Comparison of ENCODE assay signal across 8 cellular contexts in the genomic region with DNA sequence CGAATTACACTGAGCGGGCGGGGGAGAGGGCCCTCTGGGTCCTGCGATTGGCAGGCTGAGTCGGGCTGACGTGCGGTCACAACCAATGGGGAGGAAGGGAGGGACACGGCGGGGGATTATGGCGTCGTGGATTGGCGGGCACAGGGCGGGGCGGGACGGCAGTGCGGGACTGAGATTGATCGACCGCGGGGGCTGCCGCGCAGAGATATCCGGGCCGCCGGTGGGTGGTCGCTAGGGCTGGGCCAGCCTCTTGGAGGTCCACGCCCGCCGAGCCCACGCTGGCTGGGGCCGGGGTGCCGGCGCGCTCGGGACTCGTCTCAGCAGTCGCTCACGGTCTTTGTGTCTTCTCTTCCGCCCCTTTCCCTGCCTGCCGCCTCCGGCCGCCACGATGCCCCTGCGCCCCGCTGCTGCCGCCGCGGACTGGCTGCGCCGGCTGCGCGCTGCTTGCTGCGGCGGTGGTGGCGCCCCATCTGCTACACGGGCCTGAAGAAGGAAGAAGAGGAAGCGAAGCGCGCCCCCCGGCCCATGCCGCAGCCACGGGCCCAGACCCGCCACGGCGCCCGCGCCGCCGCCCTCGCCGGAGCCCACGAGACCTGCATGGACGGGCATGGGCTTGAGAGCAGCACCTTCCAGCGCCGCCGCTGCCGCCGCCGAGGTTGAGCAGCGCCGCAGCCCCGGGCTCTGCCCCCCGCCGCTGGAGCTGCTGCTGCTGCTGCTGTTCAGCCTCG. TPM values are rescaled to one million over a fixed set of nuclear protein-coding genes. Genes with fewer than 3 reads are reported as not detected.
DNase-seq lines count a peak whose midpoint lies in the region; ATAC-seq lines count a peak whose summit lies in the region.

A gene with protein sequence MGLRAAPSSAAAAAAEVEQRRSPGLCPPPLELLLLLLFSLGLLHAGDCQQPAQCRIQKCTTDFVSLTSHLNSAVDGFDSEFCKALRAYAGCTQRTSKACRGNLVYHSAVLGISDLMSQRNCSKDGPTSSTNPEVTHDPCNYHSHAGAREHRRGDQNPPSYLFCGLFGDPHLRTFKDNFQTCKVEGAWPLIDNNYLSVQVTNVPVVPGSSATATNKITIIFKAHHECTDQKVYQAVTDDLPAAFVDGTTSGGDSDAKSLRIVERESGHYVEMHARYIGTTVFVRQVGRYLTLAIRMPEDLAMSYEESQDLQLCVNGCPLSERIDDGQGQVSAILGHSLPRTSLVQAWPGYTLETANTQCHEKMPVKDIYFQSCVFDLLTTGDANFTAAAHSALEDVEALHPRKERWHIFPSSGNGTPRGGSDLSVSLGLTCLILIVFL (plus strand): TSS at position 200 of the 728 bp plus-strand sequence. CDS start 408 bp downstream, at position 608.

- H2BK5ac ChIP-seq in mesenchymal stem cell (ENCODE audit: low read depth, low read length, poor library complexity, severe bottlenecking) = peak within 1 kb of the TSS; percentile 31

- H3K36me3 ChIP-seq in BLaER1 treated with 17β-estradiol and CSF1 and Interleukin-3, amounts not matched to agents 10 nM and 100 nM = peaks cover 0 to 4% (median 0%) of the 10 kb centered on the region in 11 experiments; a peak in 2 of 22 replicates
- H3K36me3 ChIP-seq in endocrine pancreas (ENCODE audit: control insufficient read depth, insufficient read depth, low read length) (no peaks in the 10 kb centered on the region), mesenchymal stem cell (ENCODE audit: control insufficient read depth in 1 of 2, insufficient read depth in 2 of 2, low read depth in 1 of 2, low read length in 2 of 2) (peaks cover 11 to 58% of the 10 kb centered on the region in 2 experiments)

- H3K4me3 ChIP-seq in BLaER1 treated with 17β-estradiol and CSF1 and Interleukin-3, amounts not matched to agents 10 nM and 100 nM = peak within 1 kb of the TSS; percentile 84 to 95 (median 91)
- H3K4me3 ChIP-seq in endocrine pancreas (ENCODE audit: control insufficient read depth, insufficient read depth, low read length) = peak within 1 kb of the TSS; percentile 99
- H3K4me3 ChIP-seq in mesenchymal stem cell (ENCODE audit: insufficient read depth in 1 of 2, low read depth in 1 of 2, low read length in 2 of 2) = peak within 1 kb of the TSS; percentile 87 to 94

- H3K23ac ChIP-seq in mesenchymal stem cell (ENCODE audit: low read length in 2 of 2) = peak within 1 kb of the TSS in 1 of 2 experiments; percentile 99

- no peak within 1 kb of the TSS for H2AK5ac ChIP-seq in mesenchymal stem cell (ENCODE audit: low read length, severe bottlenecking)

- peak within 1 kb of the TSS; percentile 83 to 95 (median 92) for H3K9ac ChIP-seq in BLaER1 treated with 17β-estradiol and CSF1 and Interleukin-3, amounts not matched to agents 10 nM and 100 nM
- H3K9ac ChIP-seq in endocrine pancreas (ENCODE audit: control insufficient read depth, insufficient read depth, low read length) (peak within 1 kb of the TSS; percentile 97), mesenchymal stem cell (ENCODE audit: low read length) (peak within 1 kb of the TSS; percentile 95)

- 1% methylated on average over 79 of the region's 84 CpGs for WGBS in mesenchymal stem cell

- peak within 1 kb of the TSS; percentile 99 for H3K18ac ChIP-seq in mesenchymal stem cell (ENCODE audit: low read depth in 1 of 2, low read length in 2 of 2)

- peak within 1 kb of the TSS in 1 of 2 experiments; percentile 97 for H3K14ac ChIP-seq in mesenchymal stem cell (ENCODE audit: low read length in 2 of 2)

- peak; percentile 78 for ATAC-seq in GM19395 (IDR thresholded peaks at IDR 0.05; ENCODE audit: unreplicated experiment)
- peak; percentile 55 for ATAC-seq in HG03558 (IDR thresholded peaks at IDR 0.05; ENCODE audit: extremely low read depth, unreplicated experiment)

- H2AFZ ChIP-seq in mesenchymal stem cell (ENCODE audit: low read depth, low read length) = peak within 1 kb of the TSS; percentile 76

- H2BK12ac ChIP-seq in mesenchymal stem cell (ENCODE audit: low read length in 2 of 2) = peak within 1 kb of the TSS in 1 of 2 experiments; percentile 96

- peak within 1 kb of the TSS; percentile 90 for H4K8ac ChIP-seq in mesenchymal stem cell (ENCODE audit: low read length)

- peak within 1 kb of the TSS; percentile 77 to 99 (median 94) for H3K4me2 ChIP-seq in BLaER1 treated with 17β-estradiol and CSF1 and Interleukin-3, amounts not matched to agents 10 nM and 100 nM
- H3K4me2 ChIP-seq in mesenchymal stem cell (ENCODE audit: low read length, poor library complexity, severe bottlenecking) = peak within 1 kb of the TSS; percentile 84

- H3K9me3 ChIP-seq in BLaER1 treated with 17β-estradiol and CSF1 and Interleukin-3, amounts not matched to agents 10 nM and 100 nM (replicated peaks in 1 of 11) = peaks cover 0 to 6% (median 0%) of the 10 kb centered on the region in 11 experiments; a peak in 4 of 22 replicates
- H3K9me3 ChIP-seq in endocrine pancreas (ENCODE audit: control insufficient read depth, low read length) = no peaks in the 10 kb centered on the region
- no peaks in the 10 kb centered on the region for H3K9me3 ChIP-seq in mesenchymal stem cell (ENCODE audit: control insufficient read depth, low read length)

- H2BK120ac ChIP-seq in mesenchymal stem cell (ENCODE audit: low read depth, low read length) = peak within 1 kb of the TSS; percentile 88

- peak within 1 kb of the TSS; percentile 91 for H2BK15ac ChIP-seq in mesenchymal stem cell (ENCODE audit: low read depth, poor library complexity, severe bottlenecking)

- peak within 1 kb of the TSS; percentile 65 to 94 (median 90) for H3K27ac ChIP-seq in BLaER1 treated with 17β-estradiol and CSF1 and Interleukin-3, amounts not matched to agents 10 nM and 100 nM
- H3K27ac ChIP-seq in mesenchymal stem cell (ENCODE audit: low read length, poor library complexity, severe bottlenecking) = peak within 1 kb of the TSS; percentile 94

- no peaks in the 10 kb centered on the region for H3K79me1 ChIP-seq in mesenchymal stem cell (replicated peaks; ENCODE audit: low read length, poor library complexity, severe bottlenecking)

- DNase-seq in NCI-H82 treated with DMSO at 0.1 percent for 48 hours (lab: John Stamatoyannopoulos, UW; ENCODE audit: unreplicated experiment) = peak; percentile 92
- DNase-seq in activated CD8-positive, alpha-beta memory T cell treated with anti-CD3 and anti-CD28 coated beads, Interleukin-2, amount 50 U/mL, for 1 hour (ENCODE audit: extremely low read depth) = peak; percentile 67
- DNase-seq in mesenchymal stem cell = peak; percentile 99
- peak; percentile 80 for DNase-seq in stimulated activated CD8-positive, alpha-beta memory T cell treated with anti-CD3 and anti-CD28 coated beads, Interleukin-12 subunit alpha, Interleukin-12 subunit beta, amount 100 ng/mL, for 24 hours (ENCODE audit: extremely low read depth)

- peak within 1 kb of the TSS; percentile 88 for H4K91ac ChIP-seq in mesenchymal stem cell (ENCODE audit: low read length)

- peak within 1 kb of the TSS in 1 of 2 experiments; percentile 92 for H3K4ac ChIP-seq in mesenchymal stem cell (ENCODE audit: low read depth in 1 of 2, low read length in 2 of 2)

- peaks cover 14 to 22% (median 18%) of the 10 kb centered on the region in 11 experiments; a peak in 19 of 22 replicates for H3K27me3 ChIP-seq in BLaER1 treated with 17β-estradiol and CSF1 and Interleukin-3, amounts not matched to agents 10 nM and 100 nM
- H3K27me3 ChIP-seq in endocrine pancreas (ENCODE audit: control insufficient read depth, insufficient read depth, low read length) (no peaks in the 10 kb centered on the region), mesenchymal stem cell (ENCODE audit: control insufficient read depth in 1 of 2, insufficient read depth in 1 of 2, low read length in 2 of 2) (no peaks in the 10 kb centered on the region)

- H4K20me1 ChIP-seq in BLaER1 treated with 17β-estradiol and CSF1 and Interleukin-3, amounts not matched to agents 10 nM and 100 nM = peaks cover 29 to 50% (median 43%) of the 10 kb centered on the region in 11 experiments; a peak in 21 of 22 replicates

- H3K4me1 ChIP-seq in BLaER1 treated with 17β-estradiol and CSF1 and Interleukin-3, amounts not matched to agents 10 nM and 100 nM = peaks cover 42 to 74% (median 50%) of the 10 kb centered on the region in 10 experiments
- H3K4me1 ChIP-seq in endocrine pancreas (ENCODE audit: control insufficient read depth, insufficient read depth, low read length) (peaks cover 10% of the 10 kb centered on the region), mesenchymal stem cell (ENCODE audit: control insufficient read depth, insufficient read depth, low read depth, low read length) (peaks cover 1% of the 10 kb centered on the region)

RNA-seq across cellular contexts. Expression of the gene that starts here (rescaled TPM):
- 15.4 TPM for polyA plus RNA-seq in mesenchymal stem cell (2013, experiment 1 of 2)
- polyA plus RNA-seq in mesenchymal stem cell (2013, experiment 2 of 2) = 15.8 TPM

Comparison
In these comparisons a context has a peak if more than half of its experiments do, and no peak if none do; other contexts are left out.
1. Peak in every context shown above with its lines: DNase-seq, ATAC-seq, H3K4me3 ChIP-seq and H3K27ac ChIP-seq.